33 cellular contexts compared by ENCODE assay signal in genomic region chr2:209609531-209609930, GRCh38.
"Had no signal": no experiment of that assay in that cellular context is flagged by ENCODE, and none has a peak within 500 bp of the region (broad histone marks: within the 10 kb centered on the region; RNA-seq: fewer than 3 reads in every experiment).

No MANE protein-coding gene starts in this region.

- H3K36me3 ChIP-seq: adrenal gland, brain microvascular endothelial cell, breast epithelium had no signal

- FAIRE-seq: astrocyte, TTC549 had no signal

- H3K27me3 ChIP-seq: adrenal gland, body of pancreas, brain microvascular endothelial cell, breast epithelium had no signal

- H3K4me3 ChIP-seq: adrenal gland, body of pancreas, breast epithelium had no signal

- ATAC-seq: activated CD8-positive, alpha-beta T cell treated with anti-CD3 and anti-CD28 coated beads for 36 hours; activated naive CD4-positive, alpha-beta T cell treated with anti-CD3 and anti-CD28 coated beads, Interleukin-2, amount 50 U/mL, for 72 hours; activated T-cell treated with anti-CD3 and anti-CD28 coated beads, Interleukin-2, amount 50 U/mL, for 4 hours; activated T-cell treated with anti-CD3 and anti-CD28 coated beads, Interleukin-2, amount 50 U/mL, for 72 hours; activated T-helper 17 cell treated with anti-CD3 and anti-CD28 coated beads, Interleukin-2, amount 50 U/mL, for 72 hours; body of pancreas had no signal

- H3K4me1 ChIP-seq: adrenal gland, body of pancreas, breast epithelium had no signal

- H3K27ac ChIP-seq: adrenal gland, body of pancreas, brain microvascular endothelial cell, breast epithelium, VCaP had no signal

- DNase-seq: activated B cell treated with CpG ODN at 0.5 μM for 24 hours; activated CD4-positive, alpha-beta memory T cell treated with anti-CD3 and anti-CD28 coated beads for 36 hours; activated CD4-positive, alpha-beta T cell treated with anti-CD3 and anti-CD28 coated beads for 4 hours; activated CD4-positive, alpha-beta T cell treated with anti-CD3 and anti-CD28 coated beads, Interleukin-2, amount 10 ng/mL, durations not matched to agents 24 days and 14 days; activated CD4-positive, alpha-beta T cell treated with anti-CD3 and anti-CD28 coated beads, Interleukin-2, amount 50 U/mL, for 1 hour; activated CD4-positive, alpha-beta T cell treated with anti-CD3 and anti-CD28 coated beads, Interleukin-2, amount 50 U/mL, for 4 hours; activated CD4-positive, CD25-positive, alpha-beta regulatory T cell treated with anti-CD3 and anti-CD28 coated beads, Interleukin-2, amount 50 U/mL, for 72 hours; activated CD8-positive, alpha-beta memory T cell treated with anti-CD3 and anti-CD28 coated beads, Interleukin-2, amount 50 U/mL, for 4 hours; activated CD8-positive, alpha-beta T cell treated with anti-CD3 and anti-CD28 coated beads for 36 hours; activated effector memory CD4-positive, alpha-beta T cell treated with anti-CD3 and anti-CD28 coated beads, Interleukin-2, amount 50 U/mL, for 16 hours; activated gamma-delta T cell treated with Interleukin-2 at 50 U/mL for 16 hours; activated naive CD4-positive, alpha-beta T cell; activated naive CD4-positive, alpha-beta T cell treated with anti-CD3 and anti-CD28 coated beads for 36 hours; activated naive CD4-positive, alpha-beta T cell treated with anti-CD3 and anti-CD28 coated beads, Interleukin-2, amount 50 U/mL, for 16 hours; activated naive CD8-positive, alpha-beta T cell treated with anti-CD3 and anti-CD28 coated beads for 36 hours; activated T-cell treated with anti-CD3 and anti-CD28 coated beads for 4 hours; activated T-cell treated with anti-CD3 and anti-CD28 coated beads, Interleukin-2, amount 50 U/mL, for 1 hour; activated T-cell treated with anti-CD3 and anti-CD28 coated beads, Interleukin-2, amount 50 U/mL, for 4 hours; activated T-cell treated with anti-CD3 and anti-CD28 coated beads, Interleukin-2, amount 50 U/mL, for 72 hours; adrenal gland; amniotic stem cell; aorta; body of pancreas; brain microvascular endothelial cell; central memory CD4-positive, alpha-beta T cell; T-helper 2 cell; T-helper 9 cell had no signal

- H3K9me3 ChIP-seq: adrenal gland, body of pancreas, breast epithelium had no signal
